In the genomic region with DNA sequence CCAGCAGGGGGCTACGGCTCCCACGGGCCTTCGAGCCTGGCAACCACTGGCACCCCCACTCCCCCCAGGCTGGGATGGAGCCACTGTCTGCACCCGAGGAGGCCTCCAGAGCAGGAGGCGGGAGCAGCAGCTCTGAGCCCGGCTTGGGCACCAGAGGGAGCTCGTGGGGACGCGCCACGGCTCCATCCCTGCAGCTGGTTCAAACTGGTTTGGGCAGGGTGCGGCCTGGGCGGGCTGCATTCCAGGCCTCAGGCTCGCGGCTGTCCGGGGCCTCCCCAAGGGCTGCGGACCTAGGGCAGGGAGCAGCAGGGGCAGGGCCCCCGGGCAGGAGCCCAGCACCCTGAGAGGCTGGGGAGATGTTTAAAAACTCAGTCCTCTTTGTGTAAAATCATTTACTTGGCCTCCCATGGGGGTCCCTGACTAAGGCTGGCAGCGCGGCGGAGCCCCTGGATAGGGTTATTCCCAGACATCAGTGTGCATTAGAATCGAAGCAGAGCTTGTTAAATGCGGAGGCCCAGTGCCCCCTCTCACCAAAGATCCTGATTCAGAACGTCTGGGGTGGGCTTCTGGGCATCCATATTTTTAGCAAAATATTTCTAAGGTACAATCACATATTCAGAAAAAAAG, we compare ENCODE assay signal across 8 cellular contexts. TPM values are rescaled to one million over a fixed set of nuclear protein-coding genes. Genes with fewer than 3 reads are reported as not detected.
DNase-seq lines count a peak whose midpoint lies in the region; ATAC-seq and TF ChIP-seq lines count a peak whose summit lies in the region.

No MANE protein-coding gene starts in this region.

- no peak overlapping the region for H3K4me3 ChIP-seq in Jurkat, Clone E6-1 (ENCODE audit: low read length)

- peak; percentile 16 for DNase-seq in DMS79 treated with DMSO at 0.1 percent for 48 hours (lab: John Stamatoyannopoulos, UW)
- DNase-seq in Jurkat, Clone E6-1 (ENCODE audit: low read depth, low spot score): peak; percentile 45
- DNase-seq in activated gamma-delta T cell treated with anti-CD3 and anti-CD28 coated beads, Interleukin-2, amount 50 U/mL, for 16 hours (ENCODE audit: low read depth): peak; percentile 61
- peak; percentile 82 for DNase-seq in foreskin melanocyte
- peak; percentile 74 for DNase-seq in occipital lobe (lab: John Stamatoyannopoulos, UW)
- DNase-seq in superior temporal gyrus (ENCODE audit: extremely low spot score): peak; percentile 81

- peak; percentile 71 for TF ChIP-seq POLR2A in Raji (IDR thresholded peaks at IDR 0.05; ENCODE audit: insufficient read depth, low read depth, low read length)

- ATAC-seq in GM21529 (IDR thresholded peaks at IDR 0.05; ENCODE audit: unreplicated experiment): peak; percentile 70

RNA-seq across cellular contexts. Expression of a gene that starts 4.1 kb away (rescaled TPM):
- polyA plus RNA-seq in Jurkat, Clone E6-1 (2012; ENCODE audit: insufficient read depth, insufficient read length): 19.5 TPM
- total RNA-seq in occipital lobe: 9.8 TPM

RNA-seq across cellular contexts. Expression of a gene that starts 59.4 kb away (rescaled TPM):
- polyA plus RNA-seq in Jurkat, Clone E6-1 (2012; ENCODE audit: insufficient read depth, insufficient read length): 0.69 TPM
- total RNA-seq in occipital lobe: 17.5 TPM

Comparison
In these comparisons a context has a peak if more than half of its experiments do, and no peak if none do; other contexts are left out.
1. DNase-seq: peak in every context shown above with its lines; median percentile 82 in foreskin melanocyte; 81 in superior temporal gyrus; 74 in occipital lobe; 61 in activated gamma-delta T cell treated with anti-CD3 and anti-CD28 coated beads, Interleukin-2, amount 50 U/mL, for 16 hours; 45 in Jurkat, Clone E6-1; 16 in DMS79 treated with DMSO at 0.1 percent for 48 hours.